ENCODE assay signal across 14 cellular contexts in the genomic region with DNA sequence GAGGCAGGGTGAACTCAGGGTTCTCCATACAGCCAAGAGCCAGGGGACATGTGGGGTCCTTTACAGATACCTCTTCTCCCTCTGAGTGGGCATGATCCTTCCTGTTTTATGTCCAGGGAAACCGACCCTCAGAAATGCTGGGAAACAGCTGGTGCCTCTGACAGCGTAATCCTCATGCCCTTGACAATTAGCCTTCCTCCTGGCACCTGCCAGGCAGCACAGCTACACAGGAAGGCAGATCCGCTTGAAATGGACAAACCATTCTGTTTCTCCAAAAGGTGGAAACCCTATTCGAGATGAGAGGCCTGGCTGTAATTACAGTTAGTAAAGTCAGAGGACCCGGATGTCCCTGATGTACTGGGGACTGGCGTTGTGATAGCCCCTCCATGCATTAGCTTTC. TPM values are rescaled to one million over a fixed set of nuclear protein-coding genes. Genes with fewer than 3 reads are reported as not detected.
DNase-seq lines count a peak whose midpoint lies in the region; ATAC-seq and TF ChIP-seq lines count a peak whose summit lies in the region.
"Had no signal": no experiment of that assay in that cellular context is flagged by ENCODE, and none has a peak within 500 bp of the region (broad histone marks: within the 10 kb centered on the region; RNA-seq: fewer than 3 reads in every experiment).

No MANE protein-coding gene starts in this region.

- H3K36me3 ChIP-seq in Loucy (ENCODE audit: insufficient read depth, low read length) (peaks cover 7% of the 10 kb centered on the region; the same call in 1 of the 2 replicates), body of pancreas (replicated peaks in 1 of 2; ENCODE audit: insufficient read depth in 1 of 2, low read depth in 2 of 2) (no peaks in the 10 kb centered on the region)

- no peak for DNase-seq in CD14-positive monocyte (ENCODE audit: low spot score)
- no peak for DNase-seq in body of pancreas
- DNase-seq in retina, result peak; percentile 34
- no peak for DNase-seq in activated CD4-positive, alpha-beta T cell treated with anti-CD3 and anti-CD28 coated beads for 1 hour
- no peak for DNase-seq in putamen (ENCODE audit: low spot score)
- no peak for DNase-seq in GM03348 (ENCODE audit: low spot score)
- DNase-seq: activated CD4-positive, alpha-beta T cell treated with anti-CD3 and anti-CD28 coated beads, Interleukin-2, amount 50 U/mL, for 4 hours; effector memory CD8-positive, alpha-beta T cell; foreskin keratinocyte; stimulated activated naive CD4-positive, alpha-beta T cell had no signal

- no peak overlapping the region for H2AFZ ChIP-seq in Loucy (ENCODE audit: low read length)

- TF ChIP-seq CTCF in CD14-positive monocyte (IDR thresholded peaks at IDR 0.05) (no peak), Loucy (conservative IDR thresholded peaks at IDR 0.05; ENCODE audit: low read length) (no peak), body of pancreas (IDR thresholded peaks at IDR 0.05) (no peak)

- H3K9me3 Mint-ChIP-seq in CD14-positive monocyte, result no peaks in the 10 kb centered on the region
- H3K9me3 Mint-ChIP-seq: activated T-helper 17 cell treated with anti-CD3 and anti-CD28 coated beads, Interleukin-2, amount 50 U/mL, for 72 hours; effector memory CD8-positive, alpha-beta T cell had no signal

- no peak for TF ChIP-seq POLR2A in body of pancreas (IDR thresholded peaks at IDR 0.05)

- no peaks in the 10 kb centered on the region for H3K9me2 ChIP-seq in Loucy (replicated peaks; ENCODE audit: low read depth, low read length)

- no peak overlapping the region for H3K4me3 Mint-ChIP-seq in CD14-positive monocyte
- H3K4me3 Mint-ChIP-seq: activated T-helper 17 cell treated with anti-CD3 and anti-CD28 coated beads, Interleukin-2, amount 50 U/mL, for 72 hours; effector memory CD8-positive, alpha-beta T cell had no signal

- peaks cover 95% of the 10 kb centered on the region for H3K79me2 ChIP-seq in Loucy (ENCODE audit: insufficient read depth, low read length)

- H3K4me1 ChIP-seq in Loucy (ENCODE audit: insufficient read depth, low read length, poor library complexity, severe bottlenecking) (peaks cover 59% of the 10 kb centered on the region), body of pancreas (peaks cover 45% of the 10 kb centered on the region)
- H3K4me1 ChIP-seq: foreskin keratinocyte had no signal

- intact Hi-C loops in CD14-positive monocyte (cut with micrococcal nuclease) (loop anchor here in 1 of 2 donors (5.0 kb wide), 1 partner anchor 36 kb away; no protein-coding TSS in a partner anchor), body of pancreas (cut with DNase I) (no loop called here)

- ATAC-seq in body of pancreas (no peak), GM19023 (IDR thresholded peaks at IDR 0.05; ENCODE audit: unreplicated experiment) (no peak)
- ATAC-seq: activated T-helper 17 cell treated with anti-CD3 and anti-CD28 coated beads, Interleukin-2, amount 50 U/mL, for 72 hours; effector memory CD8-positive, alpha-beta T cell; foreskin keratinocyte; Right ventricle myocardium inferior had no signal

- WGBS in body of pancreas, 2 donors, result 34 to 49% methylated on average over 6 of the region's 6 CpGs

- 0 out of 2 replicates have a peak, but pooled peaks cover 6% of the 10 kb centered on the region for H3F3A ChIP-seq in Loucy (ENCODE audit: low read depth)

- H3K9me3 ChIP-seq in Loucy (ENCODE audit: insufficient read depth, low read depth, low read length) (no peaks in the 10 kb centered on the region), body of pancreas (no peaks in the 10 kb centered on the region)

- H3K27me3 ChIP-seq in Loucy (ENCODE audit: insufficient read depth, low read length, poor library complexity, severe bottlenecking) (no peaks in the 10 kb centered on the region), body of pancreas (no peaks in the 10 kb centered on the region)
- H3K27me3 ChIP-seq: foreskin keratinocyte had no signal

- peak overlapping the region; percentile 12 for H3K9ac ChIP-seq in Loucy (ENCODE audit: low read depth, low read length, poor library complexity, severe bottlenecking)

- H3K4me2 ChIP-seq in Loucy (ENCODE audit: low read depth, low read length, poor library complexity, severe bottlenecking), result peak overlapping the region; percentile 56

- peaks cover 20% of the 10 kb centered on the region for H4K20me1 ChIP-seq in Loucy (ENCODE audit: insufficient read depth, low read length, poor library complexity, severe bottlenecking)

- H3K4me1 Mint-ChIP-seq in CD14-positive monocyte, result peaks cover 29% of the 10 kb centered on the region

- H3K36me3 Mint-ChIP-seq in CD14-positive monocyte, result peaks cover 27 to 48% of the 10 kb centered on the region in 2 donors

- peaks cover 0 to 3% (median 0%) of the 10 kb centered on the region in 3 donors for H3K27me3 Mint-ChIP-seq in CD14-positive monocyte (ENCODE audit: low read depth in 3 of 3)
- H3K27me3 Mint-ChIP-seq: activated T-helper 17 cell treated with anti-CD3 and anti-CD28 coated beads, Interleukin-2, amount 50 U/mL, for 72 hours; effector memory CD8-positive, alpha-beta T cell had no signal

- H3K4me3 ChIP-seq in Loucy (ENCODE audit: low read length, poor library complexity, severe bottlenecking), result no peak overlapping the region
- H3K4me3 ChIP-seq in body of pancreas, result no peak overlapping the region

- H3K27ac ChIP-seq in body of pancreas, result peak overlapping the region; percentile 53 to 97 (median 78)
- H3K27ac ChIP-seq: foreskin keratinocyte had no signal

- H3K27ac Mint-ChIP-seq in CD14-positive monocyte, result peak overlapping the region in 4 of 7 donors; percentile 3 to 63 (median 32)
- H3K27ac Mint-ChIP-seq: activated T-helper 17 cell treated with anti-CD3 and anti-CD28 coated beads, Interleukin-2, amount 50 U/mL, for 72 hours had no signal

RNA-seq across cellular contexts. Expression of a gene that starts 7.2 kb away (rescaled TPM):
- polyA plus RNA-seq in CD14-positive monocyte, result 10 to 100 TPM; 28.3 to 34.1 TPM
- total RNA-seq in body of pancreas, result 10 to 100 TPM; 46.5 to 93.1 TPM
